29 cellular contexts compared by ENCODE assay signal in the genomic region with DNA sequence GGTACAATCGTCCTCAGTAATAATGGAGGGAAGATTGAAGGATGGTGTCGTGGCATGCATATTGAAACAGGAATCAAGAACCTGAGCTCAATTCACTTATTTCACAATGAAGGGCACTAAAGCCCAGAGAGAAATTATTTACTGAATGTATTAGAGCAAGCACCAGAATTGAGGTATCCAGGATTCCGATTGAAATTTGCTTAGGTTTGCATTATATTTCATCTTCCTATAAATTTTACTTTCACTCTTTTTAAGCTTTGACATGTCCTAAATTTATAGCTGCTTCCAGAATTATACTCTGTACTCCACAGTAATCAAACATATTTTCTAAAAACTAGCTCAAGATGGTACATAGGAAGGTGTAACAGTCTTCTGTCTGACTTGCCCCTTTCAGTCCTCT.
"Had no signal": no experiment of that assay in that cellular context is flagged by ENCODE, and none has a peak within 500 bp of the region (broad histone marks: within the 10 kb centered on the region; RNA-seq: fewer than 3 reads in every experiment).

No MANE protein-coding gene starts in this region.

- H3K4me2 ChIP-seq: neural progenitor cell, smooth muscle cell had no signal

- H3K9ac ChIP-seq: neural progenitor cell, parathyroid adenoma had no signal

- H3K79me2 ChIP-seq: parathyroid adenoma had no signal

- H3K27me3 ChIP-seq: neural progenitor cell, ovary, spleen, suprapubic skin, testis, tibial artery, transverse colon, upper lobe of right lung, uterus had no signal

- H3K4me3 ChIP-seq: neural progenitor cell, ovary, psoas muscle, skin epidermis, smooth muscle cell, spleen, suprapubic skin, testis, tibial artery, transverse colon, upper lobe of right lung, uterus had no signal

- H2AFZ ChIP-seq: neural progenitor cell, parathyroid adenoma had no signal

- DNase-seq: naive thymus-derived CD4-positive, alpha-beta T cell; natural killer cell; occipital lobe; ovary; posterior cingulate gyrus; psoas muscle; right cardiac atrium; spleen; stimulated activated CD4-positive, alpha-beta T cell treated with anti-CD3 and anti-CD28 coated beads, Interleukin-12 subunit alpha, Interleukin-12 subunit beta, amount 100 ng/mL, for 4 hours; stimulated activated CD4-positive, alpha-beta T cell treated with anti-CD3 and anti-CD28 coated beads, Interleukin-1b, Interleukin-23, amount 100 ng/mL, for 48 hours; stimulated activated CD4-positive, alpha-beta T cell treated with anti-CD3 and anti-CD28 coated beads, Interleukin-4, amount 100 ng/mL, for 1 hour; stimulated activated CD4-positive, alpha-beta T cell treated with anti-CD3 and anti-CD28 coated beads, Interleukin-4, amount 100 ng/mL, for 4 hours; stimulated activated CD8-positive, alpha-beta memory T cell treated with anti-CD3 and anti-CD28 coated beads, Interleukin-4, amount 100 ng/mL, for 48 hours; stimulated activated naive CD4-positive, alpha-beta T cell; stimulated activated naive CD8-positive, alpha-beta T cell treated with anti-CD3 and anti-CD28 coated beads, Interleukin-15, amount 100 ng/mL, for 72 hours; stimulated activated naive CD8-positive, alpha-beta T cell treated with anti-CD3 and anti-CD28 coated beads, Interleukin-15, Interleukin-2, amounts not matched to agents 100 U/mL and 50 U/mL, for 24 hours; substantia nigra; testis; tibial artery; transverse colon; upper lobe of right lung; uterus had no signal

- H3K9me3 ChIP-seq: ovary, psoas muscle, suprapubic skin, testis, upper lobe of right lung, uterus had no signal

- H3K4me1 ChIP-seq: neural progenitor cell, parathyroid adenoma, psoas muscle, spleen, suprapubic skin, testis, tibial artery, transverse colon, upper lobe of right lung, uterus had no signal

- H3K27ac ChIP-seq: neural progenitor cell, ovary, parathyroid adenoma, psoas muscle, skin epidermis, spleen, suprapubic skin, testis, tibial artery, transverse colon, upper lobe of right lung, uterus had no signal

- H3K36me3 ChIP-seq: neural progenitor cell, ovary, spleen, suprapubic skin, tibial artery, transverse colon, upper lobe of right lung, uterus had no signal

- ATAC-seq: naive thymus-derived CD4-positive, alpha-beta T cell; natural killer cell; psoas muscle; right cardiac atrium; sciatic nerve; stimulated activated memory B cell treated with anti-CD40 and anti-IgM and Interleukin-4, amounts not matched to agents 10 μg/mL and 1 μg/mL and 100 μg/mL, for 72 hours; stimulated activated naive CD8-positive, alpha-beta T cell treated with anti-CD3 and anti-CD28 coated beads, Interleukin-15, amount 100 ng/mL, for 72 hours; stimulated activated naive CD8-positive, alpha-beta T cell treated with anti-CD3 and anti-CD28 coated beads, Interleukin-15, Interleukin-2, amounts not matched to agents 100 U/mL and 50 U/mL, for 24 hours; upper lobe of right lung had no signal
